In genomic region chr9:113011911-113012381, GRCh38 we compare ENCODE assay signal across 8 cellular contexts. TPM values are rescaled to one million over a fixed set of nuclear protein-coding genes. Genes with fewer than 3 reads are reported as not detected.
A peak's percentile ranks its signal among the peaks of the same experiment; 100 is the strongest.
DNase-seq lines count a peak whose midpoint lies in the region; ATAC-seq and TF ChIP-seq lines count a peak whose summit lies in the region.

TSS of gene ZNF883 (minus strand) at chr9:113012192.

- H3K36me3 Mint-ChIP-seq in endothelial cell (ENCODE audit: low read depth, unreplicated experiment): peaks cover 19% of the 10 kb centered on the region

- peak within 1 kb of the TSS; percentile 49 for H3K4me3 ChIP-seq in AG10803 (ENCODE audit: low read length)

- H3K9me3 Mint-ChIP-seq in endothelial cell (ENCODE audit: unreplicated experiment): peaks cover 6% of the 10 kb centered on the region

- no peaks in the 10 kb centered on the region for H3K27me3 Mint-ChIP-seq in endothelial cell (ENCODE audit: unreplicated experiment)

- ATAC-seq in GM21526 (IDR thresholded peaks at IDR 0.05; ENCODE audit: low FRiP score, unreplicated experiment) (no peak), GM19328 (IDR thresholded peaks at IDR 0.05; ENCODE audit: unreplicated experiment) (no peak)

- TF ChIP-seq CTCF in AG10803 (conservative IDR thresholded peaks at IDR 0.05; ENCODE audit: low read length): 0 out of 2 replicates have a peak, but pooled peaks have one; percentile 4
- no peak for TF ChIP-seq CTCF in endothelial cell (IDR thresholded peaks at IDR 0.05; ENCODE audit: unreplicated experiment)

- H3K4me1 Mint-ChIP-seq in endothelial cell (ENCODE audit: unreplicated experiment): no peaks in the 10 kb centered on the region

- H3K4me3 Mint-ChIP-seq in endothelial cell (ENCODE audit: unreplicated experiment): peak within 1 kb of the TSS; percentile 91

- H3K27ac Mint-ChIP-seq in endothelial cell (ENCODE audit: unreplicated experiment): no peak within 1 kb of the TSS

- peak; percentile 38 for DNase-seq in AG10803 (ENCODE audit: low read depth)
- DNase-seq in LHCN-M2 (ENCODE audit: low read depth): peak; percentile 8
- DNase-seq in activated CD4-positive, alpha-beta T cell treated with anti-CD3 and anti-CD28 coated beads, Interleukin-2, amount 50 U/mL, for 48 hours: peak; percentile 22 to 27
- DNase-seq in endothelial cell (ENCODE audit: low spot score): peak; percentile 59
- DNase-seq in midbrain (lab: John Stamatoyannopoulos, UW): peak; percentile 72
- peak; percentile 1 to 6 for DNase-seq in stimulated activated CD8-positive, alpha-beta memory T cell treated with anti-CD3 and anti-CD28 coated beads, Interleukin-7, amount 100 ng/mL, for 4 hours (ENCODE audit: low read depth in 2 of 2)

RNA-seq across cellular contexts. Expression of gene ZNF883, which starts in this region (rescaled TPM):
- total RNA-seq in LHCN-M2 (2014; rRNA removed) (0.51 and 1.0 TPM in 2 replicates), endothelial cell (ENCODE audit: unreplicated experiment) (6.1 TPM)
- polyA plus RNA-seq in LHCN-M2 (2012): 0.26 TPM

Comparison
In these comparisons a context has a peak if more than half of its experiments do, and no peak if none do; other contexts are left out.
1. DNase-seq: peak in every context shown above with its lines; median percentile 72 in midbrain; 59 in endothelial cell; 38 in AG10803; 24 in activated CD4-positive, alpha-beta T cell treated with anti-CD3 and anti-CD28 coated beads, Interleukin-2, amount 50 U/mL, for 48 hours; 8 in LHCN-M2; 4 in stimulated activated CD8-positive, alpha-beta memory T cell treated with anti-CD3 and anti-CD28 coated beads, Interleukin-7, amount 100 ng/mL, for 4 hours.